Comparison of ENCODE assay signal across 16 cellular contexts in genomic region chr12:42396473-42397259, GRCh38.
A peak's percentile ranks its signal among the peaks of the same experiment; 100 is the strongest.
DNase-seq lines count a peak whose midpoint lies in the region; ATAC-seq and TF ChIP-seq lines count a peak whose summit lies in the region.
"Had no signal": no experiment of that assay in that cellular context is flagged by ENCODE, and none has a peak within 500 bp of the region (broad histone marks: within the 10 kb centered on the region; RNA-seq: fewer than 3 reads in every experiment).

No MANE protein-coding gene starts in this region.

- H4K91ac ChIP-seq in H9 (ENCODE audit: insufficient read length, low read depth, low read length): no peak overlapping the region

- peak overlapping the region in 2 of 3 experiments; percentile 40 to 53; a peak in 2 of 7 replicates for H3K27ac Mint-ChIP-seq in H9
- H3K27ac Mint-ChIP-seq in naive thymus-derived CD8-positive, alpha-beta T cell: peak overlapping the region in 7 of 10 donors; percentile 7 to 76 (median 59)
- no peak overlapping the region for H3K27ac Mint-ChIP-seq in activated CD4-positive, alpha-beta memory T cell treated with anti-CD3 and anti-CD28 coated beads for 36 hours

- no peak overlapping the region for H3K4ac ChIP-seq in H9 (ENCODE audit: low read depth, low read length)

- H3K79me1 ChIP-seq in H9 (ENCODE audit: insufficient read depth, low read depth, low read length, poor library complexity, severe bottlenecking): no peaks in the 10 kb centered on the region

- H3K4me2 ChIP-seq in H9 (ENCODE audit: insufficient read depth, insufficient read length, low read length): no peak overlapping the region
- H3K4me2 ChIP-seq in SU-DHL-6 (ENCODE audit: low read depth, low read length, poor library complexity, severe bottlenecking): peak overlapping the region; percentile 45
- H3K4me2 ChIP-seq: hepatocyte had no signal

- peak; percentile 68 for ATAC-seq in GM18498 (IDR thresholded peaks at IDR 0.05; ENCODE audit: unreplicated experiment)
- ATAC-seq in naive thymus-derived CD8-positive, alpha-beta T cell: no peak
- ATAC-seq in HG03520 (IDR thresholded peaks at IDR 0.05; ENCODE audit: unreplicated experiment): no peak
- ATAC-seq: left colon had no signal

- H3K14ac ChIP-seq in H9 (ENCODE audit: insufficient read depth, low read length): no peak overlapping the region

- no peaks in the 10 kb centered on the region for H3K27me3 ChIP-seq in H9 (ENCODE audit: insufficient read depth, low read length)
- no peaks in the 10 kb centered on the region for H3K27me3 ChIP-seq in SU-DHL-6 (ENCODE audit: low read length)
- H3K27me3 ChIP-seq in testis: no peaks in the 10 kb centered on the region
- H3K27me3 ChIP-seq: esophagus muscularis mucosa, hepatocyte had no signal

- H3K4me3 ChIP-seq in SU-DHL-6 (ENCODE audit: insufficient read depth, low read length, poor library complexity, severe bottlenecking): no peak overlapping the region
- H3K4me3 ChIP-seq in testis: no peak overlapping the region
- H3K4me3 ChIP-seq: esophagus muscularis mucosa, HAP-1, hepatocyte had no signal

- H2BK5ac ChIP-seq in H9 (ENCODE audit: insufficient read length, low read length): no peak overlapping the region

- H3K36me3 ChIP-seq in SU-DHL-6 (ENCODE audit: low read length): peaks cover 35% of the 10 kb centered on the region
- H3K36me3 ChIP-seq in testis (ENCODE audit: low read depth, missing control alignments): no peaks in the 10 kb centered on the region

- H2BK20ac ChIP-seq in H9 (ENCODE audit: low read depth, low read length, poor library complexity, severe bottlenecking): no peak overlapping the region

- POLR2A ChIA-PET in naive thymus-derived CD8-positive, alpha-beta T cell (lab: Charles Lee): interaction anchor here (0.6 kb wide), 1 partner anchor 13 kb away, joined by 5 read pairs; no protein-coding TSS in a partner anchor
- POLR2A ChIA-PET in activated CD4-positive, alpha-beta memory T cell treated with anti-CD3 and anti-CD28 coated beads for 36 hours (lab: Charles Lee): interaction anchor here (0.6 kb wide), 2 partner anchors 15 to 656 kb away, joined by 3 read pairs; no protein-coding TSS in a partner anchor

- no peaks in the 10 kb centered on the region for H3K27me3 Mint-ChIP-seq in H9 (ENCODE audit: low read depth)
- no peaks in the 10 kb centered on the region for H3K27me3 Mint-ChIP-seq in naive thymus-derived CD8-positive, alpha-beta T cell
- H3K27me3 Mint-ChIP-seq in activated CD4-positive, alpha-beta memory T cell treated with anti-CD3 and anti-CD28 coated beads for 36 hours: no peaks in the 10 kb centered on the region

- intact Hi-C loops in activated CD4-positive, alpha-beta memory T cell treated with anti-CD3 and anti-CD28 coated beads for 36 hours (cut with micrococcal nuclease): no loop called here
- intact Hi-C loops in testis (cut with DNase I; ENCODE audit: low total_unique reads): no loop called here

- DNase-seq in H9 (no peak), testis (no peak)
- DNase-seq in naive thymus-derived CD8-positive, alpha-beta T cell: no peak
- no peak for DNase-seq in activated CD4-positive, alpha-beta memory T cell treated with anti-CD3 and anti-CD28 coated beads for 36 hours
- DNase-seq: activated CD4-positive, CD25-positive, alpha-beta regulatory T cell; activated CD8-positive, alpha-beta memory T cell treated with anti-CD3 and anti-CD28 coated beads, Interleukin-2, amount 50 U/mL, for 4 hours; DND-41; left colon; NCI-H187; NCI-H526 had no signal

- H3K9ac ChIP-seq in H9 (ENCODE audit: extremely low read depth, insufficient read length, low read length) (no peak overlapping the region), SU-DHL-6 (ENCODE audit: low read length) (no peak overlapping the region)

- H3K18ac ChIP-seq in H9 (ENCODE audit: insufficient read length, low read depth, low read length): no peak overlapping the region

- H3K23ac ChIP-seq in H9 (ENCODE audit: insufficient read length, low read depth, low read length): no peak overlapping the region

- H3K79me2 ChIP-seq in H9 (ENCODE audit: insufficient read depth, low read length): no peaks in the 10 kb centered on the region
- H3K79me2 ChIP-seq in SU-DHL-6 (ENCODE audit: insufficient read depth, low read length): peaks cover 6% of the 10 kb centered on the region; the same call in 1 of the 2 replicates
- H3K79me2 ChIP-seq: hepatocyte had no signal

- CTCF ChIA-PET in activated CD4-positive, alpha-beta memory T cell treated with anti-CD3 and anti-CD28 coated beads for 36 hours (lab: Charles Lee): interaction anchor here (0.6 to 1.2 kb wide), 2 partner anchors 10 to 25 kb away, joined by 3 to 4 read pairs; no protein-coding TSS in a partner anchor

- H4K8ac ChIP-seq in H9 (replicated peaks; ENCODE audit: insufficient read length, low read depth, low read length): no peak overlapping the region

- H3K23me2 ChIP-seq in H9 (ENCODE audit: insufficient read length, low read depth, low read length, poor library complexity, severe bottlenecking): no peaks in the 10 kb centered on the region

- H3K9me3 ChIP-seq in H9 (ENCODE audit: control insufficient read depth, low read depth, low read length): no peaks in the 10 kb centered on the region
- no peaks in the 10 kb centered on the region for H3K9me3 ChIP-seq in SU-DHL-6 (ENCODE audit: insufficient read depth, low read length)
- H3K9me3 ChIP-seq in testis: no peaks in the 10 kb centered on the region
- H3K9me3 ChIP-seq: esophagus muscularis mucosa, HAP-1 had no signal

- WGBS in H9 (ENCODE audit: extremely low coverage, insufficient read length, low lambda C conversion rate): no CpG with 5 or more reads among the region's 3 CpGs
- WGBS in testis, 2 donors: 91 to 96% methylated on average over 3 of the region's 3 CpGs

- no peak overlapping the region for H2BK15ac ChIP-seq in H9 (ENCODE audit: low read depth, low read length)

- no peak overlapping the region for H2AK5ac ChIP-seq in H9 (ENCODE audit: insufficient read length, low read length)

- peaks cover 16 to 33% (median 22%) of the 10 kb centered on the region in 3 experiments for H3K36me3 Mint-ChIP-seq in H9 (ENCODE audit: insufficient read depth in 1 of 3, low read depth in 3 of 3)
- H3K36me3 Mint-ChIP-seq in naive thymus-derived CD8-positive, alpha-beta T cell: peaks cover 0 to 84% (median 37%) of the 10 kb centered on the region in 3 donors
- peaks cover 29% of the 10 kb centered on the region for H3K36me3 Mint-ChIP-seq in activated CD4-positive, alpha-beta memory T cell treated with anti-CD3 and anti-CD28 coated beads for 36 hours

- no peak for TF ChIP-seq POLR2A in testis (IDR thresholded peaks at IDR 0.05)

- H3K9me2 ChIP-seq in SU-DHL-6 (replicated peaks; ENCODE audit: insufficient read depth, low read length): no peaks in the 10 kb centered on the region

- H2AFZ ChIP-seq in H9 (ENCODE audit: low read length): no peak overlapping the region
- no peak overlapping the region for H2AFZ ChIP-seq in SU-DHL-6 (ENCODE audit: low read depth, low read length, severe bottlenecking)
- H2AFZ ChIP-seq: hepatocyte had no signal

- H2BK12ac ChIP-seq in H9 (ENCODE audit: insufficient read length, low read depth, low read length): no peak overlapping the region

- TF ChIP-seq CTCF in H9 (conservative IDR thresholded peaks at IDR 0.05) (no peak), SU-DHL-6 (IDR thresholded peaks at IDR 0.05; ENCODE audit: insufficient read depth, low read length, poor library complexity, severe bottlenecking) (no peak), testis (IDR thresholded peaks at IDR 0.05) (no peak)

- H3T11ph ChIP-seq in H9 (ENCODE audit: low read length): no peak overlapping the region

- H3F3A ChIP-seq in SU-DHL-6 (ENCODE audit: insufficient read depth): peaks cover 11% of the 10 kb centered on the region; the same call in 1 of the 2 replicates

- H2BK120ac ChIP-seq in H9 (ENCODE audit: low read depth, low read length, poor library complexity, severe bottlenecking): no peak overlapping the region

- no peak overlapping the region for H3K56ac ChIP-seq in H9 (ENCODE audit: insufficient read length, low read depth, low read length)

- H4K5ac ChIP-seq in H9 (ENCODE audit: insufficient read length, low read depth, low read length): no peak overlapping the region

- no peak overlapping the region for H3K4me3 Mint-ChIP-seq in H9
- H3K4me3 Mint-ChIP-seq in naive thymus-derived CD8-positive, alpha-beta T cell: no peak overlapping the region
- no peak overlapping the region for H3K4me3 Mint-ChIP-seq in activated CD4-positive, alpha-beta memory T cell treated with anti-CD3 and anti-CD28 coated beads for 36 hours

- H3K4me1 Mint-ChIP-seq in H9: no peaks in the 10 kb centered on the region
- H3K4me1 Mint-ChIP-seq in naive thymus-derived CD8-positive, alpha-beta T cell: peaks cover 0 to 11% (median 7%) of the 10 kb centered on the region in 4 donors
- H3K4me1 Mint-ChIP-seq in activated CD4-positive, alpha-beta memory T cell treated with anti-CD3 and anti-CD28 coated beads for 36 hours (ENCODE audit: low read depth): peaks cover 2% of the 10 kb centered on the region

- H3K4me1 ChIP-seq in H9 (ENCODE audit: insufficient read depth, low read length) (no peaks in the 10 kb centered on the region), testis (peaks cover 9% of the 10 kb centered on the region)

- H3K9me3 Mint-ChIP-seq in H9: peaks cover 0 to 4% of the 10 kb centered on the region in 2 experiments; a peak in 2 of 5 replicates
- H3K9me3 Mint-ChIP-seq in naive thymus-derived CD8-positive, alpha-beta T cell: no peaks in the 10 kb centered on the region
- H3K9me3 Mint-ChIP-seq in activated CD4-positive, alpha-beta memory T cell treated with anti-CD3 and anti-CD28 coated beads for 36 hours: no peaks in the 10 kb centered on the region

- H4K20me1 ChIP-seq in H9 (ENCODE audit: control insufficient read depth, insufficient read depth, insufficient read length): no peaks in the 10 kb centered on the region
- no peaks in the 10 kb centered on the region for H4K20me1 ChIP-seq in SU-DHL-6 (ENCODE audit: low read depth, low read length)

- H3K27ac ChIP-seq in H9 (ENCODE audit: insufficient read length, low read depth, low read length) (no peak overlapping the region), SU-DHL-6 (ENCODE audit: low read depth, low read length) (peak overlapping the region; percentile 66), testis (no peak overlapping the region)
- H3K27ac ChIP-seq: esophagus muscularis mucosa, hepatocyte had no signal
